12 cellular contexts compared by ENCODE assay signal in the genomic region with DNA sequence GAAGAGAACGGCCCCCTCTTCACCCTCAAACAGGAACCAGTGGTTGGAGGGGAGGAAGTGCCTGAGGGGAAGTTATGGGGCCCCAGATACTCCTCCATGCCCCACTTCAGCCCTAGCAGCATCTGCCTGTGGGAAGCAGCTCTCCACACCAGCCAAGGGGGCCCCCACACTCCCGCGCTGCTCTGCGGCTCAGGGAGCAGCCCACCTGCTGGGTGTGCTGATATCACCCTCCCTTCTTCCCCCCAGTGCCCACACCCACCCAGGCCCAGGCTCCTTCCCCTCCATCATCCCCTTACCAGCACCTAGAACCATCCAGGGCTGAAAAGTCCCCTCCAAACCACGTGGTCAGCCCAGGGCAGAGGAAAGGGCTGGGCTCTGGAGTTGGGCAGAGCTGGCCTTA. TPM values are rescaled to one million over a fixed set of nuclear protein-coding genes. Genes with fewer than 3 reads are reported as not detected.
DNase-seq lines count a peak whose midpoint lies in the region; ATAC-seq, FAIRE-seq and TF ChIP-seq lines count a peak whose summit lies in the region.
"Had no signal": no experiment of that assay in that cellular context is flagged by ENCODE, and none has a peak within 500 bp of the region (broad histone marks: within the 10 kb centered on the region; RNA-seq: fewer than 3 reads in every experiment).

No MANE protein-coding gene starts in this region.

- no peak overlapping the region for H3K4me2 ChIP-seq in HepG2 (ENCODE audit: low read depth, low read length)

- no peak for TF ChIP-seq POLR2A in HepG2 (IDR thresholded peaks at IDR 0.05; ENCODE audit: insufficient read depth in 1 of 2, low read depth in 2 of 2, low read length in 2 of 2)

- no peaks in the 10 kb centered on the region for H3K79me2 ChIP-seq in HepG2 (ENCODE audit: insufficient read depth, low read length)

- no peaks in the 10 kb centered on the region for H3K36me3 ChIP-seq in liver (ENCODE audit: control insufficient read depth in 4 of 4, insufficient read depth in 3 of 4, low read depth in 1 of 4, low read length in 3 of 4)
- H3K36me3 ChIP-seq in HepG2 (replicated peaks in 1 of 2; ENCODE audit: control insufficient read depth in 1 of 2, insufficient read depth in 2 of 2, low read length in 2 of 2): no peaks in the 10 kb centered on the region
- H3K36me3 ChIP-seq in upper lobe of right lung: no peaks in the 10 kb centered on the region
- H3K36me3 ChIP-seq: gastroesophageal sphincter had no signal

- BruUV-seq in HepG2 (replicated peaks; lab: Mats Ljungman, UMichigan): no TSS peak

- POLR2A ChIA-PET in HepG2 (lab: Yijun Ruan, JAX): interaction anchor here (1.4 kb wide), 1 partner anchor 12 kb away, joined by 3 read pairs; no protein-coding TSS in a partner anchor

- TF ChIP-seq CTCF in liver (IDR thresholded peaks at IDR 0.05; ENCODE audit: low read depth, low read length, missing input control) (no peak), HepG2 (CRISPR knock-in tag; IDR thresholded peaks at IDR 0.05) (no peak), upper lobe of right lung (IDR thresholded peaks at IDR 0.05) (no peak)

- DNase-seq in HepG2 (ENCODE audit: low spot score): no peak
- DNase-seq in UCSD-AML1 (lab: John Stamatoyannopoulos, UW; ENCODE audit: unreplicated experiment): peak; percentile 92
- DNase-seq in right cardiac atrium: peak in 1 of 3 donors; percentile 54
- DNase-seq in upper lobe of right lung: peak; percentile 68
- DNase-seq in amniotic stem cell (lab: John Stamatoyannopoulos, UW): no peak
- DNase-seq: NCI-H1436 treated with DMSO at 0.1 percent for 48 hours had no signal

- in situ Hi-C loops in HepG2 (cut with HindIII; ENCODE audit: extremely low pct_ligation_motif_present, low pct_unique_long_range_greater_than_20kb): loop anchor here (5.0 kb wide), 1 partner anchor 94 kb away; no protein-coding TSS in a partner anchor

- no peak for FAIRE-seq in HepG2 (lab: Jason Lieb, UNC)

- TF ChIP-seq RAD21 in liver (IDR thresholded peaks at IDR 0.05): no peak
- TF ChIP-seq RAD21 in HepG2 (CRISPR knock-in tag; IDR thresholded peaks at IDR 0.05): no peak

- intact Hi-C loops in HepG2 (cut with micrococcal nuclease; ENCODE audit: unreplicated experiment): loop anchor here (5.0 kb wide), 1 partner anchor 1139 kb away; no protein-coding TSS in a partner anchor
- intact Hi-C loops in right cardiac atrium (cut with DNase I): loop anchor here in 1 of 4 donors (5.0 kb wide), 1 partner anchor 34 kb away; no protein-coding TSS in a partner anchor
- intact Hi-C loops in upper lobe of right lung (cut with DNase I): no loop called here

- peak overlapping the region in 1 of 3 donors; percentile 2 for H3K4me3 ChIP-seq in liver (ENCODE audit: low read depth in 1 of 3, low read length in 3 of 3)
- no peak overlapping the region for H3K4me3 ChIP-seq in HepG2 (replicated peaks in 1 of 3; ENCODE audit: insufficient read depth in 1 of 3, low read depth in 2 of 3, low read length in 3 of 3)
- H3K4me3 ChIP-seq in right cardiac atrium (ENCODE audit: low read length): no peak overlapping the region
- H3K4me3 ChIP-seq in upper lobe of right lung: peak overlapping the region; percentile 35
- H3K4me3 ChIP-seq: gastroesophageal sphincter had no signal

- H3K9me3 ChIP-seq in liver (ENCODE audit: control insufficient read depth in 4 of 4, low read length in 3 of 4) (no peaks in the 10 kb centered on the region), HepG2 (ENCODE audit: low read length) (no peaks in the 10 kb centered on the region), right cardiac atrium (ENCODE audit: control insufficient read depth, low read length) (no peaks in the 10 kb centered on the region), upper lobe of right lung (no peaks in the 10 kb centered on the region)
- H3K9me3 ChIP-seq: gastroesophageal sphincter had no signal

- H3K4me1 ChIP-seq in liver (ENCODE audit: control insufficient read depth in 4 of 4, insufficient read depth in 4 of 4, low read length in 3 of 4) (peaks cover 0 to 8% (median 2%) of the 10 kb centered on the region in 4 donors), HepG2 (ENCODE audit: insufficient read depth, low read length) (peaks cover 12% of the 10 kb centered on the region), right cardiac atrium (ENCODE audit: control insufficient read depth, insufficient read depth, low read length) (no peaks in the 10 kb centered on the region), upper lobe of right lung (peaks cover 13% of the 10 kb centered on the region)

- TF ChIP-seq EP300 in HepG2 (IDR thresholded peaks at IDR 0.05; ENCODE audit: low read depth in 2 of 2, low read length in 2 of 2) (no peak), HepG2 (CRISPR knock-in tag; IDR thresholded peaks at IDR 0.05; ENCODE audit: borderline replicate concordance) (no peak)

- ATAC-seq in HepG2: no peak
- ATAC-seq in right cardiac atrium: peak; percentile 49 to 57
- ATAC-seq in upper lobe of right lung: peak; percentile 80
- ATAC-seq in GM18519 (IDR thresholded peaks at IDR 0.05; ENCODE audit: low FRiP score, unreplicated experiment): no peak
- ATAC-seq in GM18861 (IDR thresholded peaks at IDR 0.05; ENCODE audit: unreplicated experiment): no peak
- ATAC-seq: SK-N-SH treated with all-trans-retinoic acid at 6 μM for 48 hours had no signal

- H3K27ac ChIP-seq in liver (ENCODE audit: low read depth in 1 of 2, low read length in 2 of 2): peak overlapping the region; percentile 48 to 54
- H3K27ac ChIP-seq in HepG2 (ENCODE audit: extremely low read length, insufficient read depth, low read length): no peak overlapping the region
- H3K27ac ChIP-seq in right cardiac atrium (ENCODE audit: low read length): no peak overlapping the region
- peak overlapping the region; percentile 60 for H3K27ac ChIP-seq in upper lobe of right lung

- H2AFZ ChIP-seq in HepG2 (ENCODE audit: low read length): no peak overlapping the region

- no peaks in the 10 kb centered on the region for H3K27me3 ChIP-seq in liver (ENCODE audit: control insufficient read depth in 4 of 4, insufficient read depth in 4 of 4, low read length in 3 of 4)
- H3K27me3 ChIP-seq in HepG2 (ENCODE audit: control insufficient read depth in 1 of 2, insufficient read depth in 2 of 2, low read length in 2 of 2): peaks cover 10 to 47% of the 10 kb centered on the region in 2 experiments
- H3K27me3 ChIP-seq in right cardiac atrium (ENCODE audit: control insufficient read depth, insufficient read depth): no peaks in the 10 kb centered on the region
- H3K27me3 ChIP-seq in upper lobe of right lung: no peaks in the 10 kb centered on the region

- CTCF ChIA-PET in HepG2 (lab: Yijun Ruan, JAX; ENCODE audit: low intra/inter-chr PET ratio, low total read pairs): no interaction called here

- WGBS in liver: 50% methylated on average over 5 of the region's 5 CpGs
- WGBS in HepG2 (ENCODE audit: low lambda C conversion rate): 3% methylated on average over 5 of the region's 5 CpGs
- WGBS in right cardiac atrium: 42% methylated on average over 5 of the region's 5 CpGs

- H3K9ac ChIP-seq in liver (ENCODE audit: low read depth in 1 of 2, low read length in 2 of 2) (no peak overlapping the region), HepG2 (ENCODE audit: insufficient read depth, low read depth, low read length) (no peak overlapping the region)

- no peaks in the 10 kb centered on the region for H4K20me1 ChIP-seq in HepG2 (ENCODE audit: insufficient read depth, low read length)

RNA-seq across cellular contexts. Expression of a gene that starts 0.5 kb away (rescaled TPM):
- 10 to 100 TPM; 10.4 to 24.6 TPM for total RNA-seq in liver
- 10 to 100 TPM; 11.6 to 15.3 TPM for polyA plus RNA-seq in liver
- total RNA-seq in HepG2 (2016; rRNA removed; fragmentation: Illumina TruSeq; extraction: Trizol): not detected in 2 replicates
- not detected in 2 replicates for total RNA-seq in HepG2 (2016; cell fraction: cytosol; rRNA removed; fragmentation: Illumina TruSeq; extraction: Trizol; ENCODE audit: low read depth)
- not detected in 2 replicates for total RNA-seq in HepG2 (2016; cell fraction: insoluble cytoplasmic fraction; rRNA removed; fragmentation: Illumina TruSeq; extraction: Trizol)
- total RNA-seq in HepG2 (2016; cell fraction: membrane; rRNA removed; fragmentation: Illumina TruSeq; extraction: Trizol): not detected in 2 replicates
- total RNA-seq in HepG2 (2016; cell fraction: nucleus; rRNA removed; fragmentation: Illumina TruSeq; extraction: Trizol): not detected in 2 replicates
- polyA plus RNA-seq in HepG2 (2011; rRNA removed): not detected in 2 replicates
- not detected in 2 replicates for polyA plus RNA-seq in HepG2 (2011; cell fraction: cytosol; rRNA removed)
- not detected in 2 replicates for polyA plus RNA-seq in HepG2 (2011; cell fraction: nucleus; rRNA removed)
- polyA plus RNA-seq in HepG2 (2012): not detected in 2 replicates
- not detected in 2 replicates for polyA plus RNA-seq in HepG2 (2016; cell fraction: cytosol; fragmentation: Illumina TruSeq; extraction: Trizol; ENCODE audit: low read depth)
- not detected in 2 replicates for polyA plus RNA-seq in HepG2 (2016; cell fraction: insoluble cytoplasmic fraction; fragmentation: Illumina TruSeq; extraction: Trizol; ENCODE audit: low read depth)
- polyA plus RNA-seq in HepG2 (2016; cell fraction: membrane; fragmentation: Illumina TruSeq; extraction: Trizol; ENCODE audit: low read depth): not detected in 2 replicates
- not detected in 2 replicates for polyA plus RNA-seq in HepG2 (2016; cell fraction: nucleus; fragmentation: Illumina TruSeq; extraction: Trizol; ENCODE audit: insufficient read depth, low read depth)
- not detected in 2 replicates for polyA minus RNA-seq in HepG2 (2011; rRNA and poly(A)+ RNA removed; ENCODE audit: low replicate concordance)
- polyA minus RNA-seq in HepG2 (2011; cell fraction: cytosol; rRNA and poly(A)+ RNA removed): not detected in 2 replicates
- not detected in 2 replicates for polyA minus RNA-seq in HepG2 (2011; cell fraction: nucleus; rRNA and poly(A)+ RNA removed)
- total RNA-seq in right cardiac atrium: 10 to 100 TPM; 10.2 to 16.6 (median 12.4) TPM
- 7.8 TPM for polyA plus RNA-seq in right cardiac atrium
- 68.1 TPM for total RNA-seq in upper lobe of right lung

RNA-seq across cellular contexts. Expression of a gene that starts 4.4 kb away (rescaled TPM):
- total RNA-seq in liver (1 to 10 TPM in 1 of 2 donors, under 1 TPM in 1; 0.67 to 5.3 TPM), HepG2 (2016; rRNA removed; fragmentation: Illumina TruSeq; extraction: Trizol) (0.22 TPM in 1 of 2 replicates, not detected in the other), right cardiac atrium (1 to 10 TPM in 1 of 4 donors, under 1 TPM in 2, not detected in 1; 0.59 to 1.5 (median 0.60) TPM), upper lobe of right lung (6.2 TPM)
- polyA plus RNA-seq in liver (1 to 10 TPM; 1.4 to 1.7 TPM), HepG2 (2011; rRNA removed) (0.09 and 0.30 TPM in 2 replicates), right cardiac atrium (0.61 TPM)
- not detected in 2 replicates for total RNA-seq in HepG2 (2016; cell fraction: cytosol; rRNA removed; fragmentation: Illumina TruSeq; extraction: Trizol; ENCODE audit: low read depth)
- 0.13 and 0.46 TPM in 2 replicates for total RNA-seq in HepG2 (2016; cell fraction: insoluble cytoplasmic fraction; rRNA removed; fragmentation: Illumina TruSeq; extraction: Trizol)
- not detected in 2 replicates for total RNA-seq in HepG2 (2016; cell fraction: membrane; rRNA removed; fragmentation: Illumina TruSeq; extraction: Trizol)
- not detected in 2 replicates for total RNA-seq in HepG2 (2016; cell fraction: nucleus; rRNA removed; fragmentation: Illumina TruSeq; extraction: Trizol)
- 0.19 and 0.27 TPM in 2 replicates for polyA plus RNA-seq in HepG2 (2011; cell fraction: cytosol; rRNA removed)
- 0.54 TPM in 1 of 2 replicates, not detected in the other for polyA plus RNA-seq in HepG2 (2011; cell fraction: nucleus; rRNA removed)
- polyA plus RNA-seq in HepG2 (2012): 0.29 TPM in 1 of 2 replicates, not detected in the other
- 0.15 and 0.16 TPM in 2 replicates for polyA plus RNA-seq in HepG2 (2016; cell fraction: cytosol; fragmentation: Illumina TruSeq; extraction: Trizol; ENCODE audit: low read depth)
- 0.41 TPM in 1 of 2 replicates, not detected in the other for polyA plus RNA-seq in HepG2 (2016; cell fraction: insoluble cytoplasmic fraction; fragmentation: Illumina TruSeq; extraction: Trizol; ENCODE audit: low read depth)
- 0.20 and 0.23 TPM in 2 replicates for polyA plus RNA-seq in HepG2 (2016; cell fraction: membrane; fragmentation: Illumina TruSeq; extraction: Trizol; ENCODE audit: low read depth)
- not detected in 2 replicates for polyA plus RNA-seq in HepG2 (2016; cell fraction: nucleus; fragmentation: Illumina TruSeq; extraction: Trizol; ENCODE audit: insufficient read depth, low read depth)
- polyA minus RNA-seq in HepG2 (2011; rRNA and poly(A)+ RNA removed; ENCODE audit: low replicate concordance): not detected in 2 replicates
- not detected in 2 replicates for polyA minus RNA-seq in HepG2 (2011; cell fraction: cytosol; rRNA and poly(A)+ RNA removed)
- not detected in 2 replicates for polyA minus RNA-seq in HepG2 (2011; cell fraction: nucleus; rRNA and poly(A)+ RNA removed)
- polyA plus RNA-seq: BJ had no signal

RNA-seq across cellular contexts. Expression of a gene that starts 6.2 kb away (rescaled TPM):
- total RNA-seq in liver (under 1 TPM in 1 of 2 donors, not detected in 1; 0.42 TPM), HepG2 (2016; rRNA removed; fragmentation: Illumina TruSeq; extraction: Trizol) (not detected in 2 replicates), right cardiac atrium (under 1 TPM in 2 of 4 donors, not detected in 2; 0.26 to 0.31 TPM), upper lobe of right lung (1.8 TPM)
- polyA plus RNA-seq in liver (under 1 TPM; 0.14 to 0.71 TPM), HepG2 (2011; rRNA removed) (not detected in 2 replicates), right cardiac atrium (0.11 TPM)
- total RNA-seq in HepG2 (2016; cell fraction: cytosol; rRNA removed; fragmentation: Illumina TruSeq; extraction: Trizol; ENCODE audit: low read depth): not detected in 2 replicates
- total RNA-seq in HepG2 (2016; cell fraction: insoluble cytoplasmic fraction; rRNA removed; fragmentation: Illumina TruSeq; extraction: Trizol): not detected in 2 replicates
- not detected in 2 replicates for total RNA-seq in HepG2 (2016; cell fraction: membrane; rRNA removed; fragmentation: Illumina TruSeq; extraction: Trizol)
- not detected in 2 replicates for total RNA-seq in HepG2 (2016; cell fraction: nucleus; rRNA removed; fragmentation: Illumina TruSeq; extraction: Trizol)
- polyA plus RNA-seq in HepG2 (2011; cell fraction: cytosol; rRNA removed): not detected in 2 replicates
- not detected in 2 replicates for polyA plus RNA-seq in HepG2 (2011; cell fraction: nucleus; rRNA removed)
- polyA plus RNA-seq in HepG2 (2012): not detected in 2 replicates
- polyA plus RNA-seq in HepG2 (2016; cell fraction: cytosol; fragmentation: Illumina TruSeq; extraction: Trizol; ENCODE audit: low read depth): not detected in 2 replicates
- not detected in 2 replicates for polyA plus RNA-seq in HepG2 (2016; cell fraction: insoluble cytoplasmic fraction; fragmentation: Illumina TruSeq; extraction: Trizol; ENCODE audit: low read depth)
- not detected in 2 replicates for polyA plus RNA-seq in HepG2 (2016; cell fraction: membrane; fragmentation: Illumina TruSeq; extraction: Trizol; ENCODE audit: low read depth)
- polyA plus RNA-seq in HepG2 (2016; cell fraction: nucleus; fragmentation: Illumina TruSeq; extraction: Trizol; ENCODE audit: insufficient read depth, low read depth): not detected in 2 replicates
- not detected in 2 replicates for polyA minus RNA-seq in HepG2 (2011; rRNA and poly(A)+ RNA removed; ENCODE audit: low replicate concordance)
- not detected in 2 replicates for polyA minus RNA-seq in HepG2 (2011; cell fraction: cytosol; rRNA and poly(A)+ RNA removed)
- not detected in 2 replicates for polyA minus RNA-seq in HepG2 (2011; cell fraction: nucleus; rRNA and poly(A)+ RNA removed)
- total RNA-seq: gastroesophageal sphincter had no signal
- polyA plus RNA-seq: BJ had no signal

RNA-seq across cellular contexts. Expression of a gene that starts 11.2 kb away (rescaled TPM):
- total RNA-seq in liver (under 1 TPM; 0.19 to 0.42 TPM), HepG2 (2016; rRNA removed; fragmentation: Illumina TruSeq; extraction: Trizol) (not detected in 2 replicates), right cardiac atrium (under 1 TPM; 0.42 to 0.71 (median 0.53) TPM), upper lobe of right lung (2.4 TPM)
- polyA plus RNA-seq in liver (under 1 TPM in 1 of 2 donors, not detected in 1; 0.06 TPM), HepG2 (2011; rRNA removed) (not detected in 2 replicates), right cardiac atrium (0.23 TPM)
- not detected in 2 replicates for total RNA-seq in HepG2 (2016; cell fraction: cytosol; rRNA removed; fragmentation: Illumina TruSeq; extraction: Trizol; ENCODE audit: low read depth)
- 0.09 and 0.10 TPM in 2 replicates for total RNA-seq in HepG2 (2016; cell fraction: insoluble cytoplasmic fraction; rRNA removed; fragmentation: Illumina TruSeq; extraction: Trizol)
- total RNA-seq in HepG2 (2016; cell fraction: membrane; rRNA removed; fragmentation: Illumina TruSeq; extraction: Trizol): 0.15 TPM in 1 of 2 replicates, not detected in the other
- total RNA-seq in HepG2 (2016; cell fraction: nucleus; rRNA removed; fragmentation: Illumina TruSeq; extraction: Trizol): not detected in 2 replicates
- not detected in 2 replicates for polyA plus RNA-seq in HepG2 (2011; cell fraction: cytosol; rRNA removed)
- polyA plus RNA-seq in HepG2 (2011; cell fraction: nucleus; rRNA removed): not detected in 2 replicates
- not detected in 2 replicates for polyA plus RNA-seq in HepG2 (2012)
- not detected in 2 replicates for polyA plus RNA-seq in HepG2 (2016; cell fraction: cytosol; fragmentation: Illumina TruSeq; extraction: Trizol; ENCODE audit: low read depth)
- polyA plus RNA-seq in HepG2 (2016; cell fraction: insoluble cytoplasmic fraction; fragmentation: Illumina TruSeq; extraction: Trizol; ENCODE audit: low read depth): not detected in 2 replicates
- polyA plus RNA-seq in HepG2 (2016; cell fraction: membrane; fragmentation: Illumina TruSeq; extraction: Trizol; ENCODE audit: low read depth): not detected in 2 replicates
- 0.28 TPM in 1 of 2 replicates, not detected in the other for polyA plus RNA-seq in HepG2 (2016; cell fraction: nucleus; fragmentation: Illumina TruSeq; extraction: Trizol; ENCODE audit: insufficient read depth, low read depth)
- 0.26 TPM in 1 of 2 replicates, not detected in the other for polyA minus RNA-seq in HepG2 (2011; rRNA and poly(A)+ RNA removed; ENCODE audit: low replicate concordance)
- polyA minus RNA-seq in HepG2 (2011; cell fraction: cytosol; rRNA and poly(A)+ RNA removed): not detected in 2 replicates
- polyA minus RNA-seq in HepG2 (2011; cell fraction: nucleus; rRNA and poly(A)+ RNA removed): not detected in 2 replicates
- polyA plus RNA-seq: BJ had no signal

RNA-seq across cellular contexts. Expression of a gene that starts 14.5 kb away (rescaled TPM):
- total RNA-seq in liver: not detected
- under 1 TPM in 1 of 2 donors, not detected in 1; 0.05 TPM for polyA plus RNA-seq in liver
- not detected in 2 replicates for total RNA-seq in HepG2 (2016; rRNA removed; fragmentation: Illumina TruSeq; extraction: Trizol)
- total RNA-seq in HepG2 (2016; cell fraction: cytosol; rRNA removed; fragmentation: Illumina TruSeq; extraction: Trizol; ENCODE audit: low read depth): not detected in 2 replicates
- not detected in 2 replicates for total RNA-seq in HepG2 (2016; cell fraction: insoluble cytoplasmic fraction; rRNA removed; fragmentation: Illumina TruSeq; extraction: Trizol)
- total RNA-seq in HepG2 (2016; cell fraction: membrane; rRNA removed; fragmentation: Illumina TruSeq; extraction: Trizol): not detected in 2 replicates
- not detected in 2 replicates for total RNA-seq in HepG2 (2016; cell fraction: nucleus; rRNA removed; fragmentation: Illumina TruSeq; extraction: Trizol)
- polyA plus RNA-seq in HepG2 (2011; rRNA removed): 0.09 TPM in 1 of 2 replicates, not detected in the other
- polyA plus RNA-seq in HepG2 (2011; cell fraction: cytosol; rRNA removed): 0.04 TPM in 1 of 2 replicates, not detected in the other
- polyA plus RNA-seq in HepG2 (2011; cell fraction: nucleus; rRNA removed): 0.09 TPM in 1 of 2 replicates, not detected in the other
- 0.09 TPM in 1 of 2 replicates, not detected in the other for polyA plus RNA-seq in HepG2 (2012)
- not detected in 2 replicates for polyA plus RNA-seq in HepG2 (2016; cell fraction: cytosol; fragmentation: Illumina TruSeq; extraction: Trizol; ENCODE audit: low read depth)
- not detected in 2 replicates for polyA plus RNA-seq in HepG2 (2016; cell fraction: insoluble cytoplasmic fraction; fragmentation: Illumina TruSeq; extraction: Trizol; ENCODE audit: low read depth)
- not detected in 2 replicates for polyA plus RNA-seq in HepG2 (2016; cell fraction: membrane; fragmentation: Illumina TruSeq; extraction: Trizol; ENCODE audit: low read depth)
- not detected in 2 replicates for polyA plus RNA-seq in HepG2 (2016; cell fraction: nucleus; fragmentation: Illumina TruSeq; extraction: Trizol; ENCODE audit: insufficient read depth, low read depth)
- polyA minus RNA-seq in HepG2 (2011; rRNA and poly(A)+ RNA removed; ENCODE audit: low replicate concordance): not detected in 2 replicates
- not detected in 2 replicates for polyA minus RNA-seq in HepG2 (2011; cell fraction: cytosol; rRNA and poly(A)+ RNA removed)
- not detected in 2 replicates for polyA minus RNA-seq in HepG2 (2011; cell fraction: nucleus; rRNA and poly(A)+ RNA removed)
- not detected for total RNA-seq in right cardiac atrium
- polyA plus RNA-seq in right cardiac atrium: 0.07 TPM
- total RNA-seq in upper lobe of right lung: 0.46 TPM
- total RNA-seq: gastroesophageal sphincter had no signal
- polyA plus RNA-seq: BJ had no signal

Comparison
In these comparisons a context has a peak if more than half of its experiments do, and no peak if none do; other contexts are left out.
1. H3K27ac ChIP-seq: peak in liver (2 of 2) and upper lobe of right lung (single experiment); none in HepG2 (single experiment) and right cardiac atrium (single experiment).
2. RNA of a gene that starts 0.5 kb away (total RNA-seq): 68.1 TPM in upper lobe of right lung (single experiment), 10.4 to 24.6 TPM in liver and 10.2 to 16.6 TPM in right cardiac atrium; not detected in HepG2; every median in the first group is over 4 times any median in the second.
3. ATAC-seq: peak in right cardiac atrium (2 of 2) and upper lobe of right lung (single experiment); none in HepG2 (single experiment), GM18519 (single experiment) and GM18861 (single experiment).
4. DNase-seq: peak in UCSD-AML1 (single experiment) and upper lobe of right lung (single experiment); none in HepG2 (single experiment) and amniotic stem cell (single experiment).